ENCODE assay signal across 1 cellular context in genomic region chr4:166386491-166387367, GRCh38.
TF ChIP-seq lines count a peak whose summit lies in the region.

No MANE protein-coding gene starts in this region.

TF ChIP-seq in GM12878, 131 proteins besides CTCF, POLR2A, EP300 and RAD21 (continued from another document):
- TF ChIP-seq E2F8 (IDR thresholded peaks at IDR 0.05; ENCODE audit: low read depth, partially characterized antibody) (no peak), BACH1 (IDR thresholded peaks at IDR 0.05; ENCODE audit: borderline replicate concordance) (no peak), DPF2 (IDR thresholded peaks at IDR 0.05) (peak; percentile 58; the same call in 1 of the 2 replicates), SMAD5 (IDR thresholded peaks at IDR 0.05; ENCODE audit: low read depth) (no peak)
